8 cellular contexts compared by ENCODE assay signal in the genomic region with DNA sequence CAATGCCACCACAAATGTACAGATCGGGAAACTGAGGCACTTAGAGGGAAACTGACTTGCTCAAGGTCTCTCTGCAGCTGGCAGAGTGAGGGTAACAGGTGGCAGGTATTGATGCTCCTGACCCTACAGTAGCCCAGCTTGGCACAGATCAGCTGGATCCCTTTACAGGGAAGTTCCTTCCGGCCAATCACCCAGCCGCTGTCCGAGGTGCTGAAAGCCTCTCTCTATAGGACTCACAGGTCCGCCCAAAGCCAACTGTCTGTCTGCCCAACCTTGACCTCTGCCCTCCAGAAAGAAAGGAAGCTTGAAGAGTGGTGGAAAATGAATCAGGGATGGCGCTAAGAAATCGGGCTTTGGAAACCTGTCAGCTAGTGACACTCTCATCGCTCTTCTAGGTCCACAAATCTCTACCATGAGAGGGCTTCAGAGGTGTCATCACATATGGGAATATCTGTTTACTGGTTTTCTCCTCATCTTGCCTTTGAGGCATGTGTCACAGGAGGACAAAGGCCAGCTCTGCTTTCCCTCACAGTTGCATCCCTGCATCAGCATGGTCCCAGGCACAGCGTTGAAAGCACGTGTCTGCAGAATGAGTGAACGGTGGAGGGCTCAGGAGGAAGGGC.
DNase-seq lines count a peak whose midpoint lies in the region; ATAC-seq lines count a peak whose summit lies in the region.

No MANE protein-coding gene starts in this region.

- DNase-seq in Caki2 (ENCODE audit: low read depth): peak; percentile 52
- peak; percentile 36 for DNase-seq in LHCN-M2 (ENCODE audit: low read depth)
- peak; percentile 29 for DNase-seq in activated naive CD8-positive, alpha-beta T cell treated with anti-CD3 and anti-CD28 coated beads, Interleukin-2, amount 50 U/mL, for 24 hours
- DNase-seq in left kidney (ENCODE audit: low read depth, low spot score): peak; percentile 88
- DNase-seq in hippocampal formation (lab: John Stamatoyannopoulos, UW): no peak
- DNase-seq in activated T-cell treated with anti-CD3 and anti-CD28 coated beads, Interleukin-2, amount 50 U/mL, for 24 hours: no peak

- H3K4me3 Mint-ChIP-seq in activated naive CD8-positive, alpha-beta T cell treated with anti-CD3 and anti-CD28 coated beads, Interleukin-2, amount 50 U/mL, for 24 hours: no peak overlapping the region
- H3K4me3 Mint-ChIP-seq in activated T-cell treated with anti-CD3 and anti-CD28 coated beads, Interleukin-2, amount 50 U/mL, for 24 hours: no peak overlapping the region
- H3K4me3 Mint-ChIP-seq in activated T-helper 17 cell treated with anti-CD3 and anti-CD28 coated beads, Interleukin-2, amount 50 U/mL, for 72 hours: no peak overlapping the region

- peaks cover 2% of the 10 kb centered on the region for H3K36me3 Mint-ChIP-seq in activated naive CD8-positive, alpha-beta T cell treated with anti-CD3 and anti-CD28 coated beads, Interleukin-2, amount 50 U/mL, for 24 hours (ENCODE audit: low read depth)
- H3K36me3 Mint-ChIP-seq in activated T-cell treated with anti-CD3 and anti-CD28 coated beads, Interleukin-2, amount 50 U/mL, for 24 hours (ENCODE audit: low read depth): no peaks in the 10 kb centered on the region
- H3K36me3 Mint-ChIP-seq in activated T-helper 17 cell treated with anti-CD3 and anti-CD28 coated beads, Interleukin-2, amount 50 U/mL, for 72 hours (ENCODE audit: low read depth): no peaks in the 10 kb centered on the region

- H3K27me3 Mint-ChIP-seq in activated naive CD8-positive, alpha-beta T cell treated with anti-CD3 and anti-CD28 coated beads, Interleukin-2, amount 50 U/mL, for 24 hours: peaks cover 6% of the 10 kb centered on the region
- peaks cover 19% of the 10 kb centered on the region for H3K27me3 Mint-ChIP-seq in activated T-cell treated with anti-CD3 and anti-CD28 coated beads, Interleukin-2, amount 50 U/mL, for 24 hours
- H3K27me3 Mint-ChIP-seq in activated T-helper 17 cell treated with anti-CD3 and anti-CD28 coated beads, Interleukin-2, amount 50 U/mL, for 72 hours: peaks cover 10% of the 10 kb centered on the region

- peaks cover 3% of the 10 kb centered on the region for H3K9me3 Mint-ChIP-seq in activated naive CD8-positive, alpha-beta T cell treated with anti-CD3 and anti-CD28 coated beads, Interleukin-2, amount 50 U/mL, for 24 hours
- peaks cover 2% of the 10 kb centered on the region for H3K9me3 Mint-ChIP-seq in activated T-cell treated with anti-CD3 and anti-CD28 coated beads, Interleukin-2, amount 50 U/mL, for 24 hours
- H3K9me3 Mint-ChIP-seq in activated T-helper 17 cell treated with anti-CD3 and anti-CD28 coated beads, Interleukin-2, amount 50 U/mL, for 72 hours: peaks cover 4% of the 10 kb centered on the region

- H3K27ac Mint-ChIP-seq in activated naive CD8-positive, alpha-beta T cell treated with anti-CD3 and anti-CD28 coated beads, Interleukin-2, amount 50 U/mL, for 24 hours: no peak overlapping the region
- no peak overlapping the region for H3K27ac Mint-ChIP-seq in activated T-cell treated with anti-CD3 and anti-CD28 coated beads, Interleukin-2, amount 50 U/mL, for 24 hours
- H3K27ac Mint-ChIP-seq in activated T-helper 17 cell treated with anti-CD3 and anti-CD28 coated beads, Interleukin-2, amount 50 U/mL, for 72 hours: no peak overlapping the region

- in situ Hi-C loops in Caki2 (cut with HindIII; ENCODE audit: low pct_unique_long_range_greater_than_20kb, low sequenced_read_pairs): no loop called here

- H3K4me1 Mint-ChIP-seq in activated naive CD8-positive, alpha-beta T cell treated with anti-CD3 and anti-CD28 coated beads, Interleukin-2, amount 50 U/mL, for 24 hours: no peaks in the 10 kb centered on the region
- no peaks in the 10 kb centered on the region for H3K4me1 Mint-ChIP-seq in activated T-cell treated with anti-CD3 and anti-CD28 coated beads, Interleukin-2, amount 50 U/mL, for 24 hours (ENCODE audit: low read depth)
- no peaks in the 10 kb centered on the region for H3K4me1 Mint-ChIP-seq in activated T-helper 17 cell treated with anti-CD3 and anti-CD28 coated beads, Interleukin-2, amount 50 U/mL, for 72 hours

- ATAC-seq in activated naive CD8-positive, alpha-beta T cell treated with anti-CD3 and anti-CD28 coated beads, Interleukin-2, amount 50 U/mL, for 24 hours: no peak
- ATAC-seq in GM19452 (IDR thresholded peaks at IDR 0.05; ENCODE audit: unreplicated experiment): no peak
- no peak for ATAC-seq in activated T-helper 17 cell treated with anti-CD3 and anti-CD28 coated beads, Interleukin-2, amount 50 U/mL, for 72 hours (replicated peaks)

Comparison
In these comparisons a context has a peak if more than half of its experiments do, and no peak if none do; other contexts are left out.
1. DNase-seq: peak in Caki2 (single experiment), LHCN-M2 (single experiment), activated naive CD8-positive, alpha-beta T cell treated with anti-CD3 and anti-CD28 coated beads, Interleukin-2, amount 50 U/mL, for 24 hours (single experiment) and left kidney (single experiment); none in hippocampal formation (0 of 2) and activated T-cell treated with anti-CD3 and anti-CD28 coated beads, Interleukin-2, amount 50 U/mL, for 24 hours (single experiment).